Comparison of ENCODE assay signal across 11 cellular contexts in genomic region chr2:183035298-183035953, GRCh38. TPM values are rescaled to one million over a fixed set of nuclear protein-coding genes. Genes with fewer than 3 reads are reported as not detected.
DNase-seq lines count a peak whose midpoint lies in the region; ATAC-seq and TF ChIP-seq lines count a peak whose summit lies in the region.
"Had no signal": no experiment of that assay in that cellular context is flagged by ENCODE, and none has a peak within 500 bp of the region (broad histone marks: within the 10 kb centered on the region; RNA-seq: fewer than 3 reads in every experiment).

No MANE protein-coding gene starts in this region.

- no peaks in the 10 kb centered on the region for H3K36me3 ChIP-seq in stomach

- no peak for TF ChIP-seq POLR2A in stomach (IDR thresholded peaks at IDR 0.05)

- H3K27me3 ChIP-seq in stomach = peaks cover 0 to 12% (median 3%) of the 10 kb centered on the region in 3 donors

- no peak for TF ChIP-seq CTCF in VCaP (conservative IDR thresholded peaks at IDR 0.05)
- TF ChIP-seq CTCF in foreskin fibroblast (IDR thresholded peaks at IDR 0.05; ENCODE audit: low read depth, low read length) = no peak
- TF ChIP-seq CTCF in stomach (IDR thresholded peaks at IDR 0.05) = no peak

- DNase-seq in DMS 273 (lab: John Stamatoyannopoulos, UW; ENCODE audit: unreplicated experiment) (peak; percentile 61), DMS 273 treated with DMSO at 0.1 percent for 48 hours (lab: John Stamatoyannopoulos, UW) (no peak), foreskin fibroblast (peak; percentile 63 to 80), stomach (no peak)
- DNase-seq: activated T-cell treated with anti-CD3 and anti-CD28 coated beads, Interleukin-2, amount 50 U/mL, for 1 hour; posterior cingulate gyrus had no signal

- intact Hi-C loops in stomach (cut with DNase I; ENCODE audit: low total_unique reads) = no loop called here

- WGBS in stomach, 5 donors = 46 to 51% (median 47%) methylated on average over 2 of the region's 2 CpGs

- no peak for ATAC-seq in GM19452 (IDR thresholded peaks at IDR 0.05; ENCODE audit: unreplicated experiment)
- ATAC-seq in HG03196 (IDR thresholded peaks at IDR 0.05; ENCODE audit: unreplicated experiment) = no peak
- ATAC-seq in GM18858 (IDR thresholded peaks at IDR 0.05; ENCODE audit: unreplicated experiment) = no peak

- peak overlapping the region; percentile 78 to 95 for H3K4me3 ChIP-seq in foreskin fibroblast (ENCODE audit: low read depth in 1 of 2, low read length in 2 of 2)
- peak overlapping the region; percentile 65 to 89 (median 80) for H3K4me3 ChIP-seq in stomach

- peaks cover 25 to 76% (median 53%) of the 10 kb centered on the region in 4 donors for H3K4me1 ChIP-seq in stomach

- H3K27ac ChIP-seq in VCaP = peak overlapping the region; percentile 94
- H3K27ac ChIP-seq in stomach = peak overlapping the region in 4 of 5 donors; percentile 97 to 99 (median 98)
- H3K27ac ChIP-seq: 22Rv1 had no signal

- no peaks in the 10 kb centered on the region for H3K9me3 ChIP-seq in stomach

- no peak for TF ChIP-seq EP300 in stomach (IDR thresholded peaks at IDR 0.05)

RNA-seq across cellular contexts. Expression of gene NCKAP1, which starts 2.8 kb away (rescaled TPM):
- 100 to 1,000 TPM in 3 of 5 donors, 10 to 100 TPM in 2; 13.0 to 262 (median 100) TPM for total RNA-seq in stomach
- 10 to 100 TPM; 41.5 to 43.7 (median 43.7) TPM for polyA plus RNA-seq in stomach

RNA-seq across cellular contexts. Expression of gene DUSP19, which starts 43.1 kb away (rescaled TPM):
- 10 to 100 TPM in 1 of 5 donors, 1 to 10 TPM in 3, not detected in 1; 3.5 to 19.6 (median 4.9) TPM for total RNA-seq in stomach
- polyA plus RNA-seq in stomach = 1 to 10 TPM; 1.1 to 4.3 (median 1.7) TPM

Comparison
In these comparisons a context has a peak if more than half of its experiments do, and no peak if none do; other contexts are left out.
1. DNase-seq: peak in DMS 273 (single experiment) and foreskin fibroblast (2 of 2); none in DMS 273 treated with DMSO at 0.1 percent for 48 hours (single experiment) and stomach (single experiment).